Comparison of ENCODE assay signal across 1 cellular context in the genomic region with DNA sequence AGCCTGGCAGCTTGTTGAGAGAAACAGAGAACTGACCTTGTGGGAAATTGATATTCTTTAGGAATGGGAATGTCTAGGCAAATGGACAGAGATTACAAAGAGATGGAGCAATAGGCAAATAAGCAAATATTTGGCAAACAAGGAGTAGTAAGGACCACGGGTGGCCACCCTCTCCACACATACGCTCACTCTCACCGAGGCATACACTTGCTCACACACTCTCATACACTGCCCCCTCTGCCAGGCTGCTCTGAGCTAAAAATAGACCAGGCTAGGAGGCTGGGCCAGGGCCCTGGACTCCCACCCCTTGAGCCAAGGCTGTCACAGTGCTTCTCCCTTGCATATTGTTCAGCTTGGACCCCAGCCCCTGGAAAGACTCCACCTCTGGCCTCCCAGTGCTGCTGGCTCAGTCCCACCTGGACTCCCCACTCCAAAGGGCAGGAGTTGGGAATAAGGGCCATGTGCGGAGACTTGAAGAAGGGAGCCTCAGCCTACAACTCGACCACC.
A peak's percentile ranks its signal among the peaks of the same experiment; 100 is the strongest.
TF ChIP-seq lines count a peak whose summit lies in the region.

No MANE protein-coding gene starts in this region.

TF ChIP-seq in HepG2, 621 proteins besides CTCF, POLR2A, EP300 and RAD21 (continued from another document and continues in another):
- TF ChIP-seq, protein P1, sequence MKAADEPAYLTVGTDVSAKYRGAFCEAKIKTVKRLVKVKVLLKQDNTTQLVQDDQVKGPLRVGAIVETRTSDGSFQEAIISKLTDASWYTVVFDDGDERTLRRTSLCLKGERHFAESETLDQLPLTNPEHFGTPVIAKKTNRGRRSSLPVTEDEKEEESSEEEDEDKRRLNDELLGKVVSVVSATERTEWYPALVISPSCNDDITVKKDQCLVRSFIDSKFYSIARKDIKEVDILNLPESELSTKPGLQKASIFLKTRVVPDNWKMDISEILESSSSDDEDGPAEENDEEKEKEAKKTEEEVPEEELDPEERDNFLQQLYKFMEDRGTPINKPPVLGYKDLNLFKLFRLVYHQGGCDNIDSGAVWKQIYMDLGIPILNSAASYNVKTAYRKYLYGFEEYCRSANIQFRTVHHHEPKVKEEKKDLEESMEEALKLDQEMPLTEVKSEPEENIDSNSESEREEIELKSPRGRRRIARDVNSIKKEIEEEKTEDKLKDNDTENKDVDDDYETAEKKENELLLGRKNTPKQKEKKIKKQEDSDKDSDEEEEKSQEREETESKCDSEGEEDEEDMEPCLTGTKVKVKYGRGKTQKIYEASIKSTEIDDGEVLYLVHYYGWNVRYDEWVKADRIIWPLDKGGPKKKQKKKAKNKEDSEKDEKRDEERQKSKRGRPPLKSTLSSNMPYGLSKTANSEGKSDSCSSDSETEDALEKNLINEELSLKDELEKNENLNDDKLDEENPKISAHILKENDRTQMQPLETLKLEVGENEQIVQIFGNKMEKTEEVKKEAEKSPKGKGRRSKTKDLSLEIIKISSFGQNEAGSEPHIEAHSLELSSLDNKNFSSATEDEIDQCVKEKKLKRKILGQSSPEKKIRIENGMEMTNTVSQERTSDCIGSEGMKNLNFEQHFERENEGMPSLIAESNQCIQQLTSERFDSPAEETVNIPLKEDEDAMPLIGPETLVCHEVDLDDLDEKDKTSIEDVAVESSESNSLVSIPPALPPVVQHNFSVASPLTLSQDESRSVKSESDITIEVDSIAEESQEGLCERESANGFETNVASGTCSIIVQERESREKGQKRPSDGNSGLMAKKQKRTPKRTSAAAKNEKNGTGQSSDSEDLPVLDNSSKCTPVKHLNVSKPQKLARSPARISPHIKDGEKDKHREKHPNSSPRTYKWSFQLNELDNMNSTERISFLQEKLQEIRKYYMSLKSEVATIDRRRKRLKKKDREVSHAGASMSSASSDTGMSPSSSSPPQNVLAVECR (CRISPR knock-in tag; IDR thresholded peaks at IDR 0.05; ENCODE audit: borderline replicate concordance) = no peak
- TF ChIP-seq, protein P2, sequence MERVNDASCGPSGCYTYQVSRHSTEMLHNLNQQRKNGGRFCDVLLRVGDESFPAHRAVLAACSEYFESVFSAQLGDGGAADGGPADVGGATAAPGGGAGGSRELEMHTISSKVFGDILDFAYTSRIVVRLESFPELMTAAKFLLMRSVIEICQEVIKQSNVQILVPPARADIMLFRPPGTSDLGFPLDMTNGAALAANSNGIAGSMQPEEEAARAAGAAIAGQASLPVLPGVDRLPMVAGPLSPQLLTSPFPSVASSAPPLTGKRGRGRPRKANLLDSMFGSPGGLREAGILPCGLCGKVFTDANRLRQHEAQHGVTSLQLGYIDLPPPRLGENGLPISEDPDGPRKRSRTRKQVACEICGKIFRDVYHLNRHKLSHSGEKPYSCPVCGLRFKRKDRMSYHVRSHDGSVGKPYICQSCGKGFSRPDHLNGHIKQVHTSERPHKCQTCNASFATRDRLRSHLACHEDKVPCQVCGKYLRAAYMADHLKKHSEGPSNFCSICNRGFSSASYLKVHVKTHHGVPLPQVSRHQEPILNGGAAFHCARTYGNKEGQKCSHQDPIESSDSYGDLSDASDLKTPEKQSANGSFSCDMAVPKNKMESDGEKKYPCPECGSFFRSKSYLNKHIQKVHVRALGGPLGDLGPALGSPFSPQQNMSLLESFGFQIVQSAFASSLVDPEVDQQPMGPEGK (CRISPR knock-in tag; IDR thresholded peaks at IDR 0.05) = peak; percentile 26; the same call in 1 of the 2 replicates
- TF ChIP-seq, protein P3, sequence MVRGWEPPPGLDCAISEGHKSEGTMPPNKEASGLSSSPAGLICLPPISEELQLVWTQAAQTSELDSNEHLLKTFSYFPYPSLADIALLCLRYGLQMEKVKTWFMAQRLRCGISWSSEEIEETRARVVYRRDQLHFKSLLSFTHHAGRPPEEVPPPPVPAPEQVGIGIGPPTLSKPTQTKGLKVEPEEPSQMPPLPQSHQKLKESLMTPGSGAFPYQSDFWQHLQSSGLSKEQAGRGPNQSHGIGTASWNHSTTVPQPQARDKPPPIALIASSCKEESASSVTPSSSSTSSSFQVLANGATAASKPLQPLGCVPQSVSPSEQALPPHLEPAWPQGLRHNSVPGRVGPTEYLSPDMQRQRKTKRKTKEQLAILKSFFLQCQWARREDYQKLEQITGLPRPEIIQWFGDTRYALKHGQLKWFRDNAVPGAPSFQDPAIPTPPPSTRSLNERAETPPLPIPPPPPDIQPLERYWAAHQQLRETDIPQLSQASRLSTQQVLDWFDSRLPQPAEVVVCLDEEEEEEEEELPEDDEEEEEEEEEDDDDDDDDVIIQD (CRISPR knock-in tag; IDR thresholded peaks at IDR 0.05; ENCODE audit: low read depth) = no peak
- no peak for TF ChIP-seq ZMYM2 (CRISPR knock-in tag; IDR thresholded peaks at IDR 0.05)
- TF ChIP-seq, protein P4, sequence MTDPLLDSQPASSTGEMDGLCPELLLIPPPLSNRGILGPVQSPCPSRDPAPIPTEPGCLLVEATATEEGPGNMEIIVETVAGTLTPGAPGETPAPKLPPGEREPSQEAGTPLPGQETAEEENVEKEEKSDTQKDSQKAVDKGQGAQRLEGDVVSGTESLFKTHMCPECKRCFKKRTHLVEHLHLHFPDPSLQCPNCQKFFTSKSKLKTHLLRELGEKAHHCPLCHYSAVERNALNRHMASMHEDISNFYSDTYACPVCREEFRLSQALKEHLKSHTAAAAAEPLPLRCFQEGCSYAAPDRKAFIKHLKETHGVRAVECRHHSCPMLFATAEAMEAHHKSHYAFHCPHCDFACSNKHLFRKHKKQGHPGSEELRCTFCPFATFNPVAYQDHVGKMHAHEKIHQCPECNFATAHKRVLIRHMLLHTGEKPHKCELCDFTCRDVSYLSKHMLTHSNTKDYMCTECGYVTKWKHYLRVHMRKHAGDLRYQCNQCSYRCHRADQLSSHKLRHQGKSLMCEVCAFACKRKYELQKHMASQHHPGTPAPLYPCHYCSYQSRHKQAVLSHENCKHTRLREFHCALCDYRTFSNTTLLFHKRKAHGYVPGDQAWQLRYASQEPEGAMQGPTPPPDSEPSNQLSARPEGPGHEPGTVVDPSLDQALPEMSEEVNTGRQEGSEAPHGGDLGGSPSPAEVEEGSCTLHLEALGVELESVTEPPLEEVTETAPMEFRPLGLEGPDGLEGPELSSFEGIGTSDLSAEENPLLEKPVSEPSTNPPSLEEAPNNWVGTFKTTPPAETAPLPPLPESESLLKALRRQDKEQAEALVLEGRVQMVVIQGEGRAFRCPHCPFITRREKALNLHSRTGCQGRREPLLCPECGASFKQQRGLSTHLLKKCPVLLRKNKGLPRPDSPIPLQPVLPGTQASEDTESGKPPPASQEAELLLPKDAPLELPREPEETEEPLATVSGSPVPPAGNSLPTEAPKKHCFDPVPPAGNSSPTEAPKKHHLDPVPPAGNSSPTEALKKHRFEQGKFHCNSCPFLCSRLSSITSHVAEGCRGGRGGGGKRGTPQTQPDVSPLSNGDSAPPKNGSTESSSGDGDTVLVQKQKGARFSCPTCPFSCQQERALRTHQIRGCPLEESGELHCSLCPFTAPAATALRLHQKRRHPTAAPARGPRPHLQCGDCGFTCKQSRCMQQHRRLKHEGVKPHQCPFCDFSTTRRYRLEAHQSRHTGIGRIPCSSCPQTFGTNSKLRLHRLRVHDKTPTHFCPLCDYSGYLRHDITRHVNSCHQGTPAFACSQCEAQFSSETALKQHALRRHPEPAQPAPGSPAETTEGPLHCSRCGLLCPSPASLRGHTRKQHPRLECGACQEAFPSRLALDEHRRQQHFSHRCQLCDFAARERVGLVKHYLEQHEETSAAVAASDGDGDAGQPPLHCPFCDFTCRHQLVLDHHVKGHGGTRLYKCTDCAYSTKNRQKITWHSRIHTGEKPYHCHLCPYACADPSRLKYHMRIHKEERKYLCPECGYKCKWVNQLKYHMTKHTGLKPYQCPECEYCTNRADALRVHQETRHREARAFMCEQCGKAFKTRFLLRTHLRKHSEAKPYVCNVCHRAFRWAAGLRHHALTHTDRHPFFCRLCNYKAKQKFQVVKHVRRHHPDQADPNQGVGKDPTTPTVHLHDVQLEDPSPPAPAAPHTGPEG (CRISPR knock-in tag; IDR thresholded peaks at IDR 0.05) = no peak
- TF ChIP-seq, protein P5, sequence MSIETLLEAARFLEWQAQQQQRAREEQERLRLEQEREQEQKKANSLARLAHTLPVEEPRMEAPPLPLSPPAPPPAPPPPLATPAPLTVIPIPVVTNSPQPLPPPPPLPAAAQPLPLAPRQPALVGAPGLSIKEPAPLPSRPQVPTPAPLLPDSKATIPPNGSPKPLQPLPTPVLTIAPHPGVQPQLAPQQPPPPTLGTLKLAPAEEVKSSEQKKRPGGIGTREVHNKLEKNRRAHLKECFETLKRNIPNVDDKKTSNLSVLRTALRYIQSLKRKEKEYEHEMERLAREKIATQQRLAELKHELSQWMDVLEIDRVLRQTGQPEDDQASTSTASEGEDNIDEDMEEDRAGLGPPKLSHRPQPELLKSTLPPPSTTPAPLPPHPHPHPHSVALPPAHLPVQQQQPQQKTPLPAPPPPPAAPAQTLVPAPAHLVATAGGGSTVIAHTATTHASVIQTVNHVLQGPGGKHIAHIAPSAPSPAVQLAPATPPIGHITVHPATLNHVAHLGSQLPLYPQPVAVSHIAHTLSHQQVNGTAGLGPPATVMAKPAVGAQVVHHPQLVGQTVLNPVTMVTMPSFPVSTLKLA (IDR thresholded peaks at IDR 0.05) = no peak
- TF ChIP-seq CCDC6 (CRISPR knock-in tag; IDR thresholded peaks at IDR 0.05) = no peak
- TF ChIP-seq ZNF317 (CRISPR knock-in tag; IDR thresholded peaks at IDR 0.05) = peak; percentile 96
- TF ChIP-seq ZSCAN31 (CRISPR knock-in tag; IDR thresholded peaks at IDR 0.05; ENCODE audit: low read depth) = no peak
- TF ChIP-seq, protein P6, sequence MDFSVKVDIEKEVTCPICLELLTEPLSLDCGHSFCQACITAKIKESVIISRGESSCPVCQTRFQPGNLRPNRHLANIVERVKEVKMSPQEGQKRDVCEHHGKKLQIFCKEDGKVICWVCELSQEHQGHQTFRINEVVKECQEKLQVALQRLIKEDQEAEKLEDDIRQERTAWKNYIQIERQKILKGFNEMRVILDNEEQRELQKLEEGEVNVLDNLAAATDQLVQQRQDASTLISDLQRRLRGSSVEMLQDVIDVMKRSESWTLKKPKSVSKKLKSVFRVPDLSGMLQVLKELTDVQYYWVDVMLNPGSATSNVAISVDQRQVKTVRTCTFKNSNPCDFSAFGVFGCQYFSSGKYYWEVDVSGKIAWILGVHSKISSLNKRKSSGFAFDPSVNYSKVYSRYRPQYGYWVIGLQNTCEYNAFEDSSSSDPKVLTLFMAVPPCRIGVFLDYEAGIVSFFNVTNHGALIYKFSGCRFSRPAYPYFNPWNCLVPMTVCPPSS (IDR thresholded peaks at IDR 0.05) = no peak
- no peak for TF ChIP-seq ZNF253 (CRISPR knock-in tag; IDR thresholded peaks at IDR 0.05; ENCODE audit: borderline replicate concordance)
- TF ChIP-seq, protein P7, sequence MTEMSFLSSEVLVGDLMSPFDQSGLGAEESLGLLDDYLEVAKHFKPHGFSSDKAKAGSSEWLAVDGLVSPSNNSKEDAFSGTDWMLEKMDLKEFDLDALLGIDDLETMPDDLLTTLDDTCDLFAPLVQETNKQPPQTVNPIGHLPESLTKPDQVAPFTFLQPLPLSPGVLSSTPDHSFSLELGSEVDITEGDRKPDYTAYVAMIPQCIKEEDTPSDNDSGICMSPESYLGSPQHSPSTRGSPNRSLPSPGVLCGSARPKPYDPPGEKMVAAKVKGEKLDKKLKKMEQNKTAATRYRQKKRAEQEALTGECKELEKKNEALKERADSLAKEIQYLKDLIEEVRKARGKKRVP (CRISPR knock-in tag; IDR thresholded peaks at IDR 0.05) = no peak
- TF ChIP-seq, protein P8, sequence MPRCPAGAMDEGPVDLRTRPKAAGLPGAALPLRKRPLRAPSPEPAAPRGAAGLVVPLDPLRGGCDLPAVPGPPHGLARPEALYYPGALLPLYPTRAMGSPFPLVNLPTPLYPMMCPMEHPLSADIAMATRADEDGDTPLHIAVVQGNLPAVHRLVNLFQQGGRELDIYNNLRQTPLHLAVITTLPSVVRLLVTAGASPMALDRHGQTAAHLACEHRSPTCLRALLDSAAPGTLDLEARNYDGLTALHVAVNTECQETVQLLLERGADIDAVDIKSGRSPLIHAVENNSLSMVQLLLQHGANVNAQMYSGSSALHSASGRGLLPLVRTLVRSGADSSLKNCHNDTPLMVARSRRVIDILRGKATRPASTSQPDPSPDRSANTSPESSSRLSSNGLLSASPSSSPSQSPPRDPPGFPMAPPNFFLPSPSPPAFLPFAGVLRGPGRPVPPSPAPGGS (CRISPR knock-in tag; IDR thresholded peaks at IDR 0.05) = no peak
- TF ChIP-seq ZNF234 (CRISPR knock-in tag; conservative IDR thresholded peaks at IDR 0.05) = no peak
- no peak for TF ChIP-seq REL (CRISPR knock-in tag; conservative IDR thresholded peaks at IDR 0.05)
- no peak for TF ChIP-seq ATRX (CRISPR knock-in tag; IDR thresholded peaks at IDR 0.05; ENCODE audit: borderline replicate concordance)
- TF ChIP-seq CENPX (CRISPR knock-in tag; IDR thresholded peaks at IDR 0.05) = no peak
- TF ChIP-seq ZNF780A (CRISPR knock-in tag; IDR thresholded peaks at IDR 0.05) = no peak
- TF ChIP-seq FOXP1 (IDR thresholded peaks at IDR 0.05) = no peak
- peak; percentile 48; the same call in 1 of the 2 replicates for TF ChIP-seq FOXP1 (CRISPR knock-in tag; IDR thresholded peaks at IDR 0.05)
- TF ChIP-seq HHEX (CRISPR knock-in tag; IDR thresholded peaks at IDR 0.05) = peak; percentile 77
- TF ChIP-seq, protein P9, sequence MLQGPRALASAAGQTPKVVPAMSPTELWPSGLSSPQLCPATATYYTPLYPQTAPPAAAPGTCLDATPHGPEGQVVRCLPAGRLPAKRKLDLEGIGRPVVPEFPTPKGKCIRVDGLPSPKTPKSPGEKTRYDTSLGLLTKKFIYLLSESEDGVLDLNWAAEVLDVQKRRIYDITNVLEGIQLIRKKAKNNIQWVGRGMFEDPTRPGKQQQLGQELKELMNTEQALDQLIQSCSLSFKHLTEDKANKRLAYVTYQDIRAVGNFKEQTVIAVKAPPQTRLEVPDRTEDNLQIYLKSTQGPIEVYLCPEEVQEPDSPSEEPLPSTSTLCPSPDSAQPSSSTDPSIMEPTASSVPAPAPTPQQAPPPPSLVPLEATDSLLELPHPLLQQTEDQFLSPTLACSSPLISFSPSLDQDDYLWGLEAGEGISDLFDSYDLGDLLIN (CRISPR knock-in tag; IDR thresholded peaks at IDR 0.05; ENCODE audit: borderline replicate concordance) = no peak
